ENCODE assay signal across 1 cellular context in the genomic region with DNA sequence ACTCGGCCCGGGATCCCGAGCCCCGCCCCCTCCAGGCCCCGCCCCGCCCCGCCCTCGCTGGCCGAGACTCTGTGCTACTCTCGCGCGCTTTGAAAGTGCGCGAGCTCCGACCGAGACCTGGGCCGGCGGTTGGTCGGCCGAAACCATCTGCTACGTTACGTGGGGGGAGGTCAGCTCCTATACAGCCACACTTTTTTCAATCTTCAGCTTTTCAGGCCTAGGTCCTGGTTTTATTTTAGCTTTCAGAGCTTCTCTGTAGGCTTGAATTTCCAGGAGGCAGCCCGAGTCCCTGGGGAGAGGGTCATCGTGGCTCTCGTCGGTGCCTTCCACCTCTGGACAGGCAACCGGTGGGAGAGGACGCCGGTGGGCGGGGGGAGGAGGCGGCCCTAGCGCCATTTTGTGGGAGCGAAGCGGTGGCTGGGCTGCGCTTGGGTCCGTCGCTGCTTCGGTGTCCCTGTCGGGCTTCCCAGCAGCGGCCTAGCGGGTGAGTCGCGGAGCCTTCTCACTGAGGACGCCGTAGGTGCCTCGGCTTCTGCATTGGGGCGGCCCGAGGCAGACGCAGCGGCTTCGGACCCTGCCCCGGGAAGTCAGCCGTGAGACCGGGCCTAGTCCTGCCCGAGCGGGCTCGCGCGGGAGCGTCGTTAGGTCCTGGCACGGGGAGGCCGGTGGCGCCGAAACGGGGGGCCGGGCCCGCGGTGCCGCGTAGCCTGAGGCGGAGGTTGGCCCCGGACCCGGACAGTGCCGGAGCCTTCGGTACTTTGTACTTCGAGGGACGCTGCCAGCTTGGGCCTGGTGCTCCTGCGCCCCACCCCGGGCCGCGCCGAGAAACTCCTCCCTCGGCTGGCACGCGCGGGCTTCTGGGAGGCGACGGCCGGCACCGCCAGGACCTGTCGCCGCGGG.
TF ChIP-seq lines count a peak whose summit lies in the region.

A gene (plus strand): TSS at position 395 of the 900 bp plus-strand sequence. CDS start 1,074 bp downstream, outside the sequence.

TF ChIP-seq in HepG2, 621 proteins besides CTCF, POLR2A, EP300 and RAD21 (continued from another document and continues in another):
- TF ChIP-seq, protein P1, sequence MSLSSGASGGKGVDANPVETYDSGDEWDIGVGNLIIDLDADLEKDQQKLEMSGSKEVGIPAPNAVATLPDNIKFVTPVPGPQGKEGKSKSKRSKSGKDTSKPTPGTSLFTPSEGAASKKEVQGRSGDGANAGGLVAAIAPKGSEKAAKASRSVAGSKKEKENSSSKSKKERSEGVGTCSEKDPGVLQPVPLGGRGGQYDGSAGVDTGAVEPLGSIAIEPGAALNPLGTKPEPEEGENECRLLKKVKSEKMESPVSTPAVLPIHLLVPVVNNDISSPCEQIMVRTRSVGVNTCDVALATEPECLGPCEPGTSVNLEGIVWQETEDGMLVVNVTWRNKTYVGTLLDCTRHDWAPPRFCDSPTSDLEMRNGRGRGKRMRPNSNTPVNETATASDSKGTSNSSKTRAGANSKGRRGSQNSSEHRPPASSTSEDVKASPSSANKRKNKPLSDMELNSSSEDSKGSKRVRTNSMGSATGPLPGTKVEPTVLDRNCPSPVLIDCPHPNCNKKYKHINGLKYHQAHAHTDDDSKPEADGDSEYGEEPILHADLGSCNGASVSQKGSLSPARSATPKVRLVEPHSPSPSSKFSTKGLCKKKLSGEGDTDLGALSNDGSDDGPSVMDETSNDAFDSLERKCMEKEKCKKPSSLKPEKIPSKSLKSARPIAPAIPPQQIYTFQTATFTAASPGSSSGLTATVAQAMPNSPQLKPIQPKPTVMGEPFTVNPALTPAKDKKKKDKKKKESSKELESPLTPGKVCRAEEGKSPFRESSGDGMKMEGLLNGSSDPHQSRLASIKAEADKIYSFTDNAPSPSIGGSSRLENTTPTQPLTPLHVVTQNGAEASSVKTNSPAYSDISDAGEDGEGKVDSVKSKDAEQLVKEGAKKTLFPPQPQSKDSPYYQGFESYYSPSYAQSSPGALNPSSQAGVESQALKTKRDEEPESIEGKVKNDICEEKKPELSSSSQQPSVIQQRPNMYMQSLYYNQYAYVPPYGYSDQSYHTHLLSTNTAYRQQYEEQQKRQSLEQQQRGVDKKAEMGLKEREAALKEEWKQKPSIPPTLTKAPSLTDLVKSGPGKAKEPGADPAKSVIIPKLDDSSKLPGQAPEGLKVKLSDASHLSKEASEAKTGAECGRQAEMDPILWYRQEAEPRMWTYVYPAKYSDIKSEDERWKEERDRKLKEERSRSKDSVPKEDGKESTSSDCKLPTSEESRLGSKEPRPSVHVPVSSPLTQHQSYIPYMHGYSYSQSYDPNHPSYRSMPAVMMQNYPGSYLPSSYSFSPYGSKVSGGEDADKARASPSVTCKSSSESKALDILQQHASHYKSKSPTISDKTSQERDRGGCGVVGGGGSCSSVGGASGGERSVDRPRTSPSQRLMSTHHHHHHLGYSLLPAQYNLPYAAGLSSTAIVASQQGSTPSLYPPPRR (CRISPR knock-in tag; IDR thresholded peaks at IDR 0.05; ENCODE audit: borderline replicate concordance): peak; percentile 57; the same call in 1 of the 2 replicates
- TF ChIP-seq NRL (CRISPR knock-in tag; IDR thresholded peaks at IDR 0.05; ENCODE audit: borderline replicate concordance) (peak; percentile 93), ARNT (IDR thresholded peaks at IDR 0.05) (no peak), MBNL3 (CRISPR knock-in tag; conservative IDR thresholded peaks at IDR 0.05) (no peak), CREM (IDR thresholded peaks at IDR 0.05) (peak; percentile 68; the same call in 1 of the 2 replicates), CREM (CRISPR knock-in tag; IDR thresholded peaks at IDR 0.05) (no peak), ARHGAP35 (CRISPR knock-in tag; IDR thresholded peaks at IDR 0.05; ENCODE audit: borderline replicate concordance) (peak; percentile 88; the same call in 1 of the 2 replicates), MXI1 (IDR thresholded peaks at IDR 0.05; ENCODE audit: borderline replicate concordance, low read depth, low read length) (peak; percentile 49; the same call in 1 of the 3 replicates), ZNF230 (CRISPR knock-in tag; IDR thresholded peaks at IDR 0.05) (peak; percentile 81), ZNF577 (CRISPR knock-in tag; IDR thresholded peaks at IDR 0.05; ENCODE audit: borderline replicate concordance, low read depth) (no peak), ZNF292 (CRISPR knock-in tag; IDR thresholded peaks at IDR 0.05; ENCODE audit: borderline replicate concordance, low read depth) (no peak), ZNF780A (CRISPR knock-in tag; IDR thresholded peaks at IDR 0.05) (no peak), TARDBP (CRISPR knock-in tag; IDR thresholded peaks at IDR 0.05) (peak; percentile 83), ZMAT3 (CRISPR knock-in tag; conservative IDR thresholded peaks at IDR 0.05) (peak; percentile 94), FOSL2 (CRISPR knock-in tag; IDR thresholded peaks at IDR 0.05) (0 out of 2 replicates have a peak, but pooled peaks have one; percentile 37), ZNF180 (CRISPR knock-in tag; IDR thresholded peaks at IDR 0.05; ENCODE audit: borderline replicate concordance, low read depth) (no peak), ELF1 (CRISPR knock-in tag; IDR thresholded peaks at IDR 0.05) (peak; percentile 30; the same call in 1 of the 2 replicates), ZNF839 (CRISPR knock-in tag; IDR thresholded peaks at IDR 0.05; ENCODE audit: borderline replicate concordance) (0 out of 2 replicates have a peak, but pooled peaks have one; percentile 79), ZNF234 (CRISPR knock-in tag; conservative IDR thresholded peaks at IDR 0.05) (peak; percentile 72; the same call in 1 of the 2 replicates), ZNF326 (CRISPR knock-in tag; IDR thresholded peaks at IDR 0.05; ENCODE audit: borderline replicate concordance) (no peak), BRCA1 (CRISPR knock-in tag; IDR thresholded peaks at IDR 0.05) (peak; percentile 92), ZNF138 (CRISPR knock-in tag; IDR thresholded peaks at IDR 0.05; ENCODE audit: low read depth) (peak; percentile 64; the same call in 1 of the 2 replicates), DNMT3B (CRISPR knock-in tag; conservative IDR thresholded peaks at IDR 0.05) (no peak; the same call in 1 of the 2 replicates), ZNF776 (CRISPR knock-in tag; IDR thresholded peaks at IDR 0.05) (peak; percentile 89), RFX5 (IDR thresholded peaks at IDR 0.05; ENCODE audit: low read depth, low read length) (no peak), SMC3 (IDR thresholded peaks at IDR 0.05; ENCODE audit: low read length) (no peak), ZBTB7B (CRISPR knock-in tag; IDR thresholded peaks at IDR 0.05) (no peak; the same call in 1 of the 2 replicates), ZNF672 (CRISPR knock-in tag; IDR thresholded peaks at IDR 0.05) (no peak), ZSCAN12 (CRISPR knock-in tag; IDR thresholded peaks at IDR 0.05) (0 out of 2 replicates have a peak, but pooled peaks have one; percentile 55), MLLT10 (CRISPR knock-in tag; IDR thresholded peaks at IDR 0.05) (no peak), NAIF1 (CRISPR knock-in tag; IDR thresholded peaks at IDR 0.05; ENCODE audit: borderline replicate concordance) (peak; percentile 86; the same call in 1 of the 2 replicates)
- TF ChIP-seq, protein P2, sequence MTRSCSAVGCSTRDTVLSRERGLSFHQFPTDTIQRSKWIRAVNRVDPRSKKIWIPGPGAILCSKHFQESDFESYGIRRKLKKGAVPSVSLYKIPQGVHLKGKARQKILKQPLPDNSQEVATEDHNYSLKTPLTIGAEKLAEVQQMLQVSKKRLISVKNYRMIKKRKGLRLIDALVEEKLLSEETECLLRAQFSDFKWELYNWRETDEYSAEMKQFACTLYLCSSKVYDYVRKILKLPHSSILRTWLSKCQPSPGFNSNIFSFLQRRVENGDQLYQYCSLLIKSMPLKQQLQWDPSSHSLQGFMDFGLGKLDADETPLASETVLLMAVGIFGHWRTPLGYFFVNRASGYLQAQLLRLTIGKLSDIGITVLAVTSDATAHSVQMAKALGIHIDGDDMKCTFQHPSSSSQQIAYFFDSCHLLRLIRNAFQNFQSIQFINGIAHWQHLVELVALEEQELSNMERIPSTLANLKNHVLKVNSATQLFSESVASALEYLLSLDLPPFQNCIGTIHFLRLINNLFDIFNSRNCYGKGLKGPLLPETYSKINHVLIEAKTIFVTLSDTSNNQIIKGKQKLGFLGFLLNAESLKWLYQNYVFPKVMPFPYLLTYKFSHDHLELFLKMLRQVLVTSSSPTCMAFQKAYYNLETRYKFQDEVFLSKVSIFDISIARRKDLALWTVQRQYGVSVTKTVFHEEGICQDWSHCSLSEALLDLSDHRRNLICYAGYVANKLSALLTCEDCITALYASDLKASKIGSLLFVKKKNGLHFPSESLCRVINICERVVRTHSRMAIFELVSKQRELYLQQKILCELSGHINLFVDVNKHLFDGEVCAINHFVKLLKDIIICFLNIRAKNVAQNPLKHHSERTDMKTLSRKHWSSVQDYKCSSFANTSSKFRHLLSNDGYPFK (CRISPR knock-in tag; IDR thresholded peaks at IDR 0.05; ENCODE audit: borderline replicate concordance): peak; percentile 93
- TF ChIP-seq, protein P3, sequence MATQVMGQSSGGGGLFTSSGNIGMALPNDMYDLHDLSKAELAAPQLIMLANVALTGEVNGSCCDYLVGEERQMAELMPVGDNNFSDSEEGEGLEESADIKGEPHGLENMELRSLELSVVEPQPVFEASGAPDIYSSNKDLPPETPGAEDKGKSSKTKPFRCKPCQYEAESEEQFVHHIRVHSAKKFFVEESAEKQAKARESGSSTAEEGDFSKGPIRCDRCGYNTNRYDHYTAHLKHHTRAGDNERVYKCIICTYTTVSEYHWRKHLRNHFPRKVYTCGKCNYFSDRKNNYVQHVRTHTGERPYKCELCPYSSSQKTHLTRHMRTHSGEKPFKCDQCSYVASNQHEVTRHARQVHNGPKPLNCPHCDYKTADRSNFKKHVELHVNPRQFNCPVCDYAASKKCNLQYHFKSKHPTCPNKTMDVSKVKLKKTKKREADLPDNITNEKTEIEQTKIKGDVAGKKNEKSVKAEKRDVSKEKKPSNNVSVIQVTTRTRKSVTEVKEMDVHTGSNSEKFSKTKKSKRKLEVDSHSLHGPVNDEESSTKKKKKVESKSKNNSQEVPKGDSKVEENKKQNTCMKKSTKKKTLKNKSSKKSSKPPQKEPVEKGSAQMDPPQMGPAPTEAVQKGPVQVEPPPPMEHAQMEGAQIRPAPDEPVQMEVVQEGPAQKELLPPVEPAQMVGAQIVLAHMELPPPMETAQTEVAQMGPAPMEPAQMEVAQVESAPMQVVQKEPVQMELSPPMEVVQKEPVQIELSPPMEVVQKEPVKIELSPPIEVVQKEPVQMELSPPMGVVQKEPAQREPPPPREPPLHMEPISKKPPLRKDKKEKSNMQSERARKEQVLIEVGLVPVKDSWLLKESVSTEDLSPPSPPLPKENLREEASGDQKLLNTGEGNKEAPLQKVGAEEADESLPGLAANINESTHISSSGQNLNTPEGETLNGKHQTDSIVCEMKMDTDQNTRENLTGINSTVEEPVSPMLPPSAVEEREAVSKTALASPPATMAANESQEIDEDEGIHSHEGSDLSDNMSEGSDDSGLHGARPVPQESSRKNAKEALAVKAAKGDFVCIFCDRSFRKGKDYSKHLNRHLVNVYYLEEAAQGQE (IDR thresholded peaks at IDR 0.05; ENCODE audit: borderline replicate concordance in 1 of 2, low read depth in 1 of 2, low read length in 2 of 2): peak in 1 of 2 experiments; percentile 17; a peak in 1 of 4 replicates
- TF ChIP-seq, protein P4, sequence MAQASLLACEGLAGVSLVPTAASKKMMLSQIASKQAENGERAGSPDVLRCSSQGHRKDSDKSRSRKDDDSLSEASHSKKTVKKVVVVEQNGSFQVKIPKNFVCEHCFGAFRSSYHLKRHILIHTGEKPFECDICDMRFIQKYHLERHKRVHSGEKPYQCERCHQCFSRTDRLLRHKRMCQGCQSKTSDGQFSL (CRISPR knock-in tag; IDR thresholded peaks at IDR 0.05): peak; percentile 84; the same call in 1 of the 2 replicates
- TF ChIP-seq, protein P5, sequence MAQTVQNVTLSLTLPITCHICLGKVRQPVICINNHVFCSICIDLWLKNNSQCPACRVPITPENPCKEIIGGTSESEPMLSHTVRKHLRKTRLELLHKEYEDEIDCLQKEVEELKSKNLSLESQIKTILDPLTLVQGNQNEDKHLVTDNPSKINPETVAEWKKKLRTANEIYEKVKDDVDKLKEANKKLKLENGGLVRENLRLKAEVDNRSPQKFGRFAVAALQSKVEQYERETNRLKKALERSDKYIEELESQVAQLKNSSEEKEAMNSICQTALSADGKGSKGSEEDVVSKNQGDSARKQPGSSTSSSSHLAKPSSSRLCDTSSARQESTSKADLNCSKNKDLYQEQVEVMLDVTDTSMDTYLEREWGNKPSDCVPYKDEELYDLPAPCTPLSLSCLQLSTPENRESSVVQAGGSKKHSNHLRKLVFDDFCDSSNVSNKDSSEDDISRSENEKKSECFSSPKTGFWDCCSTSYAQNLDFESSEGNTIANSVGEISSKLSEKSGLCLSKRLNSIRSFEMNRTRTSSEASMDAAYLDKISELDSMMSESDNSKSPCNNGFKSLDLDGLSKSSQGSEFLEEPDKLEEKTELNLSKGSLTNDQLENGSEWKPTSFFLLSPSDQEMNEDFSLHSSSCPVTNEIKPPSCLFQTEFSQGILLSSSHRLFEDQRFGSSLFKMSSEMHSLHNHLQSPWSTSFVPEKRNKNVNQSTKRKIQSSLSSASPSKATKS (CRISPR knock-in tag; IDR thresholded peaks at IDR 0.05): no peak
- TF ChIP-seq, protein P6, sequence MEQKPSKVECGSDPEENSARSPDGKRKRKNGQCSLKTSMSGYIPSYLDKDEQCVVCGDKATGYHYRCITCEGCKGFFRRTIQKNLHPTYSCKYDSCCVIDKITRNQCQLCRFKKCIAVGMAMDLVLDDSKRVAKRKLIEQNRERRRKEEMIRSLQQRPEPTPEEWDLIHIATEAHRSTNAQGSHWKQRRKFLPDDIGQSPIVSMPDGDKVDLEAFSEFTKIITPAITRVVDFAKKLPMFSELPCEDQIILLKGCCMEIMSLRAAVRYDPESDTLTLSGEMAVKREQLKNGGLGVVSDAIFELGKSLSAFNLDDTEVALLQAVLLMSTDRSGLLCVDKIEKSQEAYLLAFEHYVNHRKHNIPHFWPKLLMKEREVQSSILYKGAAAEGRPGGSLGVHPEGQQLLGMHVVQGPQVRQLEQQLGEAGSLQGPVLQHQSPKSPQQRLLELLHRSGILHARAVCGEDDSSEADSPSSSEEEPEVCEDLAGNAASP (CRISPR knock-in tag; IDR thresholded peaks at IDR 0.05; ENCODE audit: borderline replicate concordance): peak; percentile 8; the same call in 1 of the 2 replicates
- TF ChIP-seq, protein P7, sequence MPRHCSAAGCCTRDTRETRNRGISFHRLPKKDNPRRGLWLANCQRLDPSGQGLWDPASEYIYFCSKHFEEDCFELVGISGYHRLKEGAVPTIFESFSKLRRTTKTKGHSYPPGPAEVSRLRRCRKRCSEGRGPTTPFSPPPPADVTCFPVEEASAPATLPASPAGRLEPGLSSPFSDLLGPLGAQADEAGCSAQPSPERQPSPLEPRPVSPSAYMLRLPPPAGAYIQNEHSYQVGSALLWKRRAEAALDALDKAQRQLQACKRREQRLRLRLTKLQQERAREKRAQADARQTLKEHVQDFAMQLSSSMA (CRISPR knock-in tag; IDR thresholded peaks at IDR 0.05): no peak; the same call in 1 of the 2 replicates
- TF ChIP-seq, protein P8, sequence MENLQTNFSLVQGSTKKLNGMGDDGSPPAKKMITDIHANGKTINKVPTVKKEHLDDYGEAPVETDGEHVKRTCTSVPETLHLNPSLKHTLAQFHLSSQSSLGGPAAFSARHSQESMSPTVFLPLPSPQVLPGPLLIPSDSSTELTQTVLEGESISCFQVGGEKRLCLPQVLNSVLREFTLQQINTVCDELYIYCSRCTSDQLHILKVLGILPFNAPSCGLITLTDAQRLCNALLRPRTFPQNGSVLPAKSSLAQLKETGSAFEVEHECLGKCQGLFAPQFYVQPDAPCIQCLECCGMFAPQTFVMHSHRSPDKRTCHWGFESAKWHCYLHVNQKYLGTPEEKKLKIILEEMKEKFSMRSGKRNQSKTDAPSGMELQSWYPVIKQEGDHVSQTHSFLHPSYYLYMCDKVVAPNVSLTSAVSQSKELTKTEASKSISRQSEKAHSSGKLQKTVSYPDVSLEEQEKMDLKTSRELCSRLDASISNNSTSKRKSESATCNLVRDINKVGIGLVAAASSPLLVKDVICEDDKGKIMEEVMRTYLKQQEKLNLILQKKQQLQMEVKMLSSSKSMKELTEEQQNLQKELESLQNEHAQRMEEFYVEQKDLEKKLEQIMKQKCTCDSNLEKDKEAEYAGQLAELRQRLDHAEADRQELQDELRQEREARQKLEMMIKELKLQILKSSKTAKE (CRISPR knock-in tag; IDR thresholded peaks at IDR 0.05; ENCODE audit: borderline replicate concordance): no peak
